11 cellular contexts compared by ENCODE assay signal in genomic region chr11:130103296-130103814, GRCh38. TPM values are rescaled to one million over a fixed set of nuclear protein-coding genes. Genes with fewer than 3 reads are reported as not detected.
DNase-seq lines count a peak whose midpoint lies in the region; FAIRE-seq and TF ChIP-seq lines count a peak whose summit lies in the region.
"Had no signal": no experiment of that assay in that cellular context is flagged by ENCODE, and none has a peak within 500 bp of the region (broad histone marks: within the 10 kb centered on the region; RNA-seq: fewer than 3 reads in every experiment).

No MANE protein-coding gene starts in this region.

- H3K79me1 ChIP-seq in mesenchymal stem cell (replicated peaks; ENCODE audit: low read length, poor library complexity, severe bottlenecking) (peaks cover 18% of the 10 kb centered on the region), trophoblast cell (ENCODE audit: low read length) (no peaks in the 10 kb centered on the region)

- WGBS in mesenchymal stem cell, result 3% methylated on average over 5 of the region's 5 CpGs
- WGBS in trophoblast cell (ENCODE audit: extremely low coverage, insufficient coverage, insufficient read length), result no CpG with 5 or more reads among the region's 5 CpGs

- H4K91ac ChIP-seq in mesenchymal stem cell (ENCODE audit: low read length) (no peak overlapping the region), trophoblast cell (ENCODE audit: low read depth, low read length) (no peak overlapping the region)

- H3K27ac ChIP-seq in mesenchymal stem cell (ENCODE audit: low read length, poor library complexity, severe bottlenecking) (peak overlapping the region; percentile 62), trophoblast cell (ENCODE audit: low read depth, low read length) (no peak overlapping the region)
- H3K27ac ChIP-seq: KMS-11 had no signal

- peaks cover 14% of the 10 kb centered on the region for H3K4me1 ChIP-seq in mesenchymal stem cell (ENCODE audit: control insufficient read depth, insufficient read depth, low read depth, low read length)
- peaks cover 0 to 6% of the 10 kb centered on the region in 2 experiments for H3K4me1 ChIP-seq in trophoblast cell (ENCODE audit: control insufficient read depth in 1 of 2, insufficient read depth in 2 of 2, low read length in 2 of 2)

- H2AFZ ChIP-seq in mesenchymal stem cell (ENCODE audit: low read depth, low read length), result no peak overlapping the region
- no peak overlapping the region for H2AFZ ChIP-seq in trophoblast cell (ENCODE audit: insufficient read depth, low read length, poor library complexity)

- H3K4me3 ChIP-seq in mesenchymal stem cell (ENCODE audit: insufficient read depth in 1 of 2, low read depth in 1 of 2, low read length in 2 of 2), result no peak overlapping the region
- H3K4me3 ChIP-seq in trophoblast cell (ENCODE audit: low read depth, low read length), result no peak overlapping the region

- no peak overlapping the region for H4K12ac ChIP-seq in trophoblast cell (ENCODE audit: low read depth, low read length)

- H2BK120ac ChIP-seq in mesenchymal stem cell (ENCODE audit: low read depth, low read length) (no peak overlapping the region), trophoblast cell (ENCODE audit: insufficient read depth, low read length, poor library complexity) (no peak overlapping the region)

- H3K9ac ChIP-seq in mesenchymal stem cell (ENCODE audit: low read length) (peak overlapping the region; percentile 37), trophoblast cell (ENCODE audit: low read length) (no peak overlapping the region)
- H3K9ac ChIP-seq: KMS-11 had no signal

- no peak overlapping the region for H3K14ac ChIP-seq in mesenchymal stem cell (ENCODE audit: low read length in 2 of 2)
- no peak overlapping the region for H3K14ac ChIP-seq in trophoblast cell (ENCODE audit: low read length)

- FAIRE-seq in frontal cortex (lab: Jason Lieb, UNC), result no peak

- no peak overlapping the region for H2BK5ac ChIP-seq in mesenchymal stem cell (ENCODE audit: low read depth, low read length, poor library complexity, severe bottlenecking)
- H2BK5ac ChIP-seq in trophoblast cell (ENCODE audit: low read depth, low read length, poor library complexity), result no peak overlapping the region

- H2AK5ac ChIP-seq in mesenchymal stem cell (ENCODE audit: low read length, severe bottlenecking) (no peak overlapping the region), trophoblast cell (ENCODE audit: low read length) (no peak overlapping the region)

- H3K23ac ChIP-seq in mesenchymal stem cell (ENCODE audit: low read length in 2 of 2) (no peak overlapping the region), trophoblast cell (ENCODE audit: low read length) (no peak overlapping the region)

- no peak overlapping the region for H4K8ac ChIP-seq in mesenchymal stem cell (ENCODE audit: low read length)
- no peak overlapping the region for H4K8ac ChIP-seq in trophoblast cell (ENCODE audit: low read depth, low read length)

- H3K36me3 ChIP-seq in mesenchymal stem cell (ENCODE audit: control insufficient read depth in 1 of 2, insufficient read depth in 2 of 2, low read depth in 1 of 2, low read length in 2 of 2) (no peaks in the 10 kb centered on the region), trophoblast cell (ENCODE audit: control insufficient read depth in 1 of 2, insufficient read depth in 2 of 2, low read length in 2 of 2) (no peaks in the 10 kb centered on the region)

- H2BK12ac ChIP-seq in mesenchymal stem cell (ENCODE audit: low read length in 2 of 2), result no peak overlapping the region
- no peak overlapping the region for H2BK12ac ChIP-seq in trophoblast cell (ENCODE audit: low read length)

- H2BK15ac ChIP-seq in mesenchymal stem cell (ENCODE audit: low read depth, poor library complexity, severe bottlenecking), result no peak overlapping the region

- H3K79me2 ChIP-seq in trophoblast cell (ENCODE audit: control insufficient read depth, insufficient read depth, low read length, poor library complexity), result peaks cover 2% of the 10 kb centered on the region

- DNase-seq in AG09319 (ENCODE audit: extremely low read depth, low read depth) (peak; percentile 89), NCI-H2227 treated with DMSO at 0.1 percent for 48 hours (lab: John Stamatoyannopoulos, UW) (peak; percentile 19), cerebellar cortex (ENCODE audit: low spot score) (peak; percentile 48), mesenchymal stem cell (peak; percentile 96), trophoblast cell (no peak), frontal cortex (ENCODE audit: low spot score in 2 of 2) (no peak), T-helper 9 cell (no peak)
- no peak for DNase-seq in activated CD4-positive, alpha-beta T cell treated with anti-CD3 and anti-CD28 coated beads, Interleukin-2, amount 50 U/mL, for 4 hours
- DNase-seq: activated CD4-positive, alpha-beta T cell treated with anti-CD3 and anti-CD28 coated beads, Interleukin-2, amount 10 ng/mL, durations not matched to agents 24 days and 14 days; DMS53 had no signal

- H3K9me3 ChIP-seq in mesenchymal stem cell (ENCODE audit: control insufficient read depth, low read length) (no peaks in the 10 kb centered on the region), trophoblast cell (ENCODE audit: insufficient read depth, low read depth, low read length) (no peaks in the 10 kb centered on the region)

- TF ChIP-seq CTCF in AG09319 (IDR thresholded peaks at IDR 0.05; ENCODE audit: low read depth, low read length), result no peak

- H3K18ac ChIP-seq in mesenchymal stem cell (ENCODE audit: low read depth in 1 of 2, low read length in 2 of 2) (no peak overlapping the region), trophoblast cell (ENCODE audit: low read length) (no peak overlapping the region)

- H3K4ac ChIP-seq in mesenchymal stem cell (ENCODE audit: low read depth in 1 of 2, low read length in 2 of 2), result no peak overlapping the region
- H3K4ac ChIP-seq in trophoblast cell (ENCODE audit: low read depth, low read length), result no peak overlapping the region

- peak overlapping the region; percentile 19 for H3K4me2 ChIP-seq in mesenchymal stem cell (ENCODE audit: low read length, poor library complexity, severe bottlenecking)
- no peak overlapping the region for H3K4me2 ChIP-seq in trophoblast cell (ENCODE audit: low read length)
- H3K4me2 ChIP-seq: KMS-11 had no signal

- peaks cover 0 to 5% of the 10 kb centered on the region in 2 experiments for H3K27me3 ChIP-seq in mesenchymal stem cell (ENCODE audit: control insufficient read depth in 1 of 2, insufficient read depth in 1 of 2, low read length in 2 of 2)
- H3K27me3 ChIP-seq in trophoblast cell (ENCODE audit: insufficient read depth, low read length), result no peaks in the 10 kb centered on the region

RNA-seq across cellular contexts. Expression of gene APLP2, which starts 33.7 kb away (rescaled TPM):
- polyA plus RNA-seq in mesenchymal stem cell (2013, experiment 1 of 2), result 120 TPM
- polyA plus RNA-seq in mesenchymal stem cell (2013, experiment 2 of 2), result 123 TPM
- polyA plus RNA-seq in trophoblast cell (2013), result 357 and 374 TPM in 2 replicates
- total RNA-seq in frontal cortex, result 241 TPM

RNA-seq across cellular contexts. Expression of gene ST14, which starts 56.2 kb away (rescaled TPM):
- polyA plus RNA-seq in mesenchymal stem cell (2013, experiment 1 of 2), result not detected
- polyA plus RNA-seq in mesenchymal stem cell (2013, experiment 2 of 2), result not detected
- 8.4 and 11.2 TPM in 2 replicates for polyA plus RNA-seq in trophoblast cell (2013)
- total RNA-seq in frontal cortex, result not detected
- total RNA-seq: activated CD4-positive, alpha-beta T cell treated with anti-CD3 and anti-CD28 coated beads, Interleukin-2, amount 10 ng/mL, durations not matched to agents 24 days and 14 days had no signal

Comparison
In these comparisons a context has a peak if more than half of its experiments do, and no peak if none do; other contexts are left out.
1. DNase-seq: peak in AG09319 (single experiment), NCI-H2227 treated with DMSO at 0.1 percent for 48 hours (single experiment), cerebellar cortex (single experiment) and mesenchymal stem cell (single experiment); none in trophoblast cell (0 of 2), activated CD4-positive, alpha-beta T cell treated with anti-CD3 and anti-CD28 coated beads, Interleukin-2, amount 50 U/mL, for 4 hours (0 of 2), frontal cortex (0 of 2) and T-helper 9 cell (single experiment).